1 cellular context compared by ENCODE assay signal in the genomic region with DNA sequence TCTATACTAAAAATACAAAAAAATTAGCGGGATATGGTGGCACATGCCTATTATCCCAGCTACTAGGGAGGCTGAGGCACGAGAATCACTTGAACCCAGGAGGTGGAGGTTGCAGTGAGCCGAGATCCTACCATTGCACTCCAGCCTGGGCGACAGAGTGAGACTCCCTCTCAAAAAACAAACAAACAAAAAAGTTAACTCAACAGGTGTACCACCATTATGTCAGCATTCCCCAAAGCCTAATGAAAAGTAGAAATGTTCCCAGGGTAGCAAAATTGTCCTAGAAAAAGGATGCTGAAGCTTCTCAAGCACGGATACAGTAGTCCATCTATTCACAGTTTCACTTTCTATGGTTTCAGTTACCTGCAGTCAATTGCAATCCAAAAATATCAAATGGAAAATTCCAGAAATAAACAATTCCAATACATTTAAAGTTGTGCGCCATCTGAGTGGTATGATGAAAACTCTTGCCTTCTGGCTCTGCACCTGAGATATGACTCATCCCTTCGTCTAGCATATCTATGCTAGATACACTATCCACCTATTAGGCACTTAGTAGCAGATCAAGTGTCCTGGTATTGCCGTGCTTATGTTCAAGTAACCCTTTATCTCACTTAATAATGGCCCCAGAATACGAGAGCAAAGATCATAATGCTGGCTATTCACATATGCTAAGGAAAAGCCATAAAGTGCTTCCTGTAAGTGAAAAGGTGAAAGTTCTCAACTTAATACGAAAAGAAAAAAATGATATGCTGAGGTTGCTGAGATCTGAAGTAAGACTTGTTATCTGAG.
TF ChIP-seq lines count a peak whose summit lies in the region.

No MANE protein-coding gene starts in this region.

TF ChIP-seq in A549, 52 proteins besides CTCF, POLR2A, EP300 and RAD21:
- TF ChIP-seq SMC3 (IDR thresholded peaks at IDR 0.05) (no peak), TFCP2L1 (CRISPR knock-in tag; IDR thresholded peaks at IDR 0.05) (no peak), HEYL (CRISPR knock-in tag; IDR thresholded peaks at IDR 0.05) (no peak), ZSCAN20 (CRISPR knock-in tag; IDR thresholded peaks at IDR 0.05) (no peak), FOSL2 (IDR thresholded peaks at IDR 0.05) (no peak), FOSL2 (CRISPR knock-in tag; IDR thresholded peaks at IDR 0.05) (peak; percentile 50; the same call in 1 of the 2 replicates), HOXB5 (CRISPR knock-in tag; IDR thresholded peaks at IDR 0.05) (no peak)
